Comparison of ENCODE assay signal across 1 cellular context in genomic region chr14:20834899-20835298, GRCh38.
TF ChIP-seq lines count a peak whose summit lies in the region.

No MANE protein-coding gene starts in this region.

TF ChIP-seq in HCT116, 20 proteins besides CTCF, POLR2A, EP300 and RAD21 (continued from another document):
- no peak for TF ChIP-seq CEBPB (IDR thresholded peaks at IDR 0.05; ENCODE audit: low read depth)
- TF ChIP-seq CBX3 (IDR thresholded peaks at IDR 0.05; ENCODE audit: low read depth): no peak
- no peak for TF ChIP-seq MAX (IDR thresholded peaks at IDR 0.05)
- TF ChIP-seq YY1 (IDR thresholded peaks at IDR 0.05; ENCODE audit: extremely low read depth, insufficient replicate concordance, low read depth, low read length): no peak
- TF ChIP-seq TCF7L2 (IDR thresholded peaks at IDR 0.05; ENCODE audit: borderline replicate concordance, extremely low read depth, insufficient read depth, insufficient read length): no peak
- no peak for TF ChIP-seq ZNF274 (IDR thresholded peaks at IDR 0.05; ENCODE audit: low read depth, low read length)
- no peak for TF ChIP-seq ZFX (IDR thresholded peaks at IDR 0.05)
- TF ChIP-seq ZBTB33 (IDR thresholded peaks at IDR 0.05; ENCODE audit: extremely low read depth, insufficient replicate concordance, low read length): no peak
- no peak for TF ChIP-seq JUND (IDR thresholded peaks at IDR 0.05)
- TF ChIP-seq SIN3A (IDR thresholded peaks at IDR 0.05; ENCODE audit: low read depth): no peak
- no peak for TF ChIP-seq SRF (IDR thresholded peaks at IDR 0.05; ENCODE audit: low read depth)
